Comparison of ENCODE assay signal across 11 cellular contexts in genomic region chr20:32528291-32528891, GRCh38. TPM values are rescaled to one million over a fixed set of nuclear protein-coding genes. Genes with fewer than 3 reads are reported as not detected.
A peak's percentile ranks its signal among the peaks of the same experiment; 100 is the strongest.
DNase-seq lines count a peak whose midpoint lies in the region; ATAC-seq and TF ChIP-seq lines count a peak whose summit lies in the region.
"Had no signal": no experiment of that assay in that cellular context is flagged by ENCODE, and none has a peak within 500 bp of the region (broad histone marks: within the 10 kb centered on the region; RNA-seq: fewer than 3 reads in every experiment).

No MANE protein-coding gene starts in this region.

- H3K4me1 Mint-ChIP-seq in T-helper 2 cell treated with Interferon-gamma antibody and Interleukin-4, amounts not matched to agents 5 μg/mL and 100 μg/mL, for 36 hours (ENCODE audit: low read depth) = peaks cover 48% of the 10 kb centered on the region

- intact Hi-C loops in heart right ventricle (cut with DNase I) (loop anchor here in 4 of 10 donors (5.0 to 10.0 kb wide), 4 partner anchors 54 to 494 kb away; no protein-coding TSS in a partner anchor), gastrocnemius medialis (cut with DNase I; ENCODE audit: low total_unique reads) (no loop called here)

- WGBS in heart right ventricle, 2 donors = 33 to 34% methylated on average over 23 of the region's 23 CpGs
- WGBS in thymus = 11% methylated on average over 23 of the region's 23 CpGs

- no peak for TF ChIP-seq POLR2A in gastrocnemius medialis (IDR thresholded peaks at IDR 0.05)

- H3K4me1 ChIP-seq in RWPE2 (ENCODE audit: insufficient read depth, poor library complexity, severe bottlenecking) (no peaks in the 10 kb centered on the region), heart right ventricle (peaks cover 3 to 48% (median 28%) of the 10 kb centered on the region in 9 donors), thymus (ENCODE audit: control insufficient read depth, insufficient read depth, low read length) (peaks cover 80% of the 10 kb centered on the region), gastrocnemius medialis (no peaks in the 10 kb centered on the region)
- H3K4me1 ChIP-seq: Caco-2 had no signal

- H3K36me3 ChIP-seq in RWPE2 (ENCODE audit: low read depth) (no peaks in the 10 kb centered on the region), heart right ventricle (no peaks in the 10 kb centered on the region), thymus (ENCODE audit: control insufficient read depth, insufficient read depth) (peaks cover 15% of the 10 kb centered on the region), gastrocnemius medialis (no peaks in the 10 kb centered on the region)

- peak; percentile 50 for DNase-seq in activated T-cell treated with anti-CD3 and anti-CD28 coated beads, Interleukin-2, amount 50 U/mL, for 1 hour
- DNase-seq in activated T-cell treated with anti-CD3 and anti-CD28 coated beads for 4 hours (no peak), RWPE2 (ENCODE audit: low spot score) (no peak), heart right ventricle (peak; percentile 64 to 72), gastrocnemius medialis (no peak)
- DNase-seq in T-helper 2 cell treated with Interferon-gamma antibody and Interleukin-4, amounts not matched to agents 5 μg/mL and 100 μg/mL, for 36 hours (ENCODE audit: low spot score) = no peak
- DNase-seq: Caco-2, trophoblast cell had no signal

- no peaks in the 10 kb centered on the region for H3K27me3 Mint-ChIP-seq in T-helper 2 cell treated with Interferon-gamma antibody and Interleukin-4, amounts not matched to agents 5 μg/mL and 100 μg/mL, for 36 hours (ENCODE audit: low read depth)

- no peaks in the 10 kb centered on the region for H3K9me3 Mint-ChIP-seq in T-helper 2 cell treated with Interferon-gamma antibody and Interleukin-4, amounts not matched to agents 5 μg/mL and 100 μg/mL, for 36 hours

- peak; percentile 15; the same call in 1 of the 3 replicates for ATAC-seq in RWPE2 (ENCODE audit: low read depth)
- ATAC-seq in heart right ventricle = peak; percentile 70 to 87 (median 79)
- ATAC-seq in gastrocnemius medialis = no peak
- ATAC-seq in HG02938 (IDR thresholded peaks at IDR 0.05; ENCODE audit: unreplicated experiment) = no peak

- no peak overlapping the region for H3K27ac Mint-ChIP-seq in T-helper 2 cell treated with Interferon-gamma antibody and Interleukin-4, amounts not matched to agents 5 μg/mL and 100 μg/mL, for 36 hours

- H3K27me3 ChIP-seq in RWPE2 (ENCODE audit: insufficient read depth, poor library complexity, severe bottlenecking) = no peaks in the 10 kb centered on the region
- H3K27me3 ChIP-seq in heart right ventricle = no peaks in the 10 kb centered on the region
- no peaks in the 10 kb centered on the region for H3K27me3 ChIP-seq in thymus (ENCODE audit: control insufficient read depth, insufficient read depth)
- H3K27me3 ChIP-seq in gastrocnemius medialis = peaks cover 0 to 7% (median 2%) of the 10 kb centered on the region in 3 donors

- in situ Hi-C loops in gastrocnemius medialis (cut with MboI; ENCODE audit: low sequenced_read_pairs in 4 of 4) = loop anchor here in 1 of 4 donors (5.0 kb wide), 1 partner anchor 124 kb away; no protein-coding TSS in a partner anchor

- no peak overlapping the region for H3K4me3 Mint-ChIP-seq in T-helper 2 cell treated with Interferon-gamma antibody and Interleukin-4, amounts not matched to agents 5 μg/mL and 100 μg/mL, for 36 hours

- TF ChIP-seq CTCF in RWPE2 (IDR thresholded peaks at IDR 0.05; ENCODE audit: poor library complexity, severe bottlenecking) (no peak), heart right ventricle (IDR thresholded peaks at IDR 0.05) (no peak), gastrocnemius medialis (IDR thresholded peaks at IDR 0.05 in 4 of 5, conservative IDR thresholded peaks at IDR 0.05 in 1 of 5) (no peak)

- H3K9me3 ChIP-seq in RWPE2 (ENCODE audit: severe bottlenecking) (no peaks in the 10 kb centered on the region), heart right ventricle (no peaks in the 10 kb centered on the region), thymus (ENCODE audit: control insufficient read depth) (no peaks in the 10 kb centered on the region), gastrocnemius medialis (no peaks in the 10 kb centered on the region)
- H3K9me3 ChIP-seq: Caco-2 had no signal

- peaks cover 38% of the 10 kb centered on the region for H3K36me3 Mint-ChIP-seq in T-helper 2 cell treated with Interferon-gamma antibody and Interleukin-4, amounts not matched to agents 5 μg/mL and 100 μg/mL, for 36 hours (ENCODE audit: low read depth)

- no peak overlapping the region for H3K27ac ChIP-seq in RWPE2 (ENCODE audit: poor library complexity, severe bottlenecking)
- H3K27ac ChIP-seq in heart right ventricle = peak overlapping the region in 6 of 10 donors; percentile 37 to 76 (median 56)
- H3K27ac ChIP-seq in thymus (ENCODE audit: low read depth) = peak overlapping the region; percentile 86
- H3K27ac ChIP-seq in gastrocnemius medialis = no peak overlapping the region
- H3K27ac ChIP-seq: coronary artery had no signal

- H3K4me3 ChIP-seq in RWPE2 (ENCODE audit: severe bottlenecking) = no peak overlapping the region
- H3K4me3 ChIP-seq in heart right ventricle = peak overlapping the region in 1 of 10 donors; percentile 3
- peak overlapping the region; percentile 29 for H3K4me3 ChIP-seq in thymus (ENCODE audit: low read length)
- no peak overlapping the region for H3K4me3 ChIP-seq in gastrocnemius medialis
- H3K4me3 ChIP-seq: coronary artery had no signal

RNA-seq across cellular contexts. Expression of gene NOL4L, which starts 56.7 kb away (rescaled TPM):
- total RNA-seq in heart right ventricle (10 to 100 TPM in 1 of 10 donors, 1 to 10 TPM in 9; 4.4 to 10.1 (median 6.0) TPM), gastrocnemius medialis (1 to 10 TPM; 1.4 to 1.9 (median 1.7) TPM)
- polyA plus RNA-seq in heart right ventricle (1 to 10 TPM; 1.5 to 4.6 TPM), thymus (14.1 TPM)

Comparison
In these comparisons a context has a peak if more than half of its experiments do, and no peak if none do; other contexts are left out.
1. DNase-seq: peak in activated T-cell treated with anti-CD3 and anti-CD28 coated beads, Interleukin-2, amount 50 U/mL, for 1 hour (single experiment) and heart right ventricle (2 of 2); none in activated T-cell treated with anti-CD3 and anti-CD28 coated beads for 4 hours (single experiment), RWPE2 (single experiment), gastrocnemius medialis (0 of 2) and T-helper 2 cell treated with Interferon-gamma antibody and Interleukin-4, amounts not matched to agents 5 μg/mL and 100 μg/mL, for 36 hours (single experiment).
2. ATAC-seq: peak in RWPE2 (single experiment) and heart right ventricle (8 of 8); none in gastrocnemius medialis (0 of 2) and HG02938 (single experiment).
3. H3K27ac ChIP-seq: peak in heart right ventricle (6 of 10) and thymus (single experiment); none in RWPE2 (single experiment) and gastrocnemius medialis (0 of 4).